ENCODE assay signal across 2 cellular contexts in the genomic region with DNA sequence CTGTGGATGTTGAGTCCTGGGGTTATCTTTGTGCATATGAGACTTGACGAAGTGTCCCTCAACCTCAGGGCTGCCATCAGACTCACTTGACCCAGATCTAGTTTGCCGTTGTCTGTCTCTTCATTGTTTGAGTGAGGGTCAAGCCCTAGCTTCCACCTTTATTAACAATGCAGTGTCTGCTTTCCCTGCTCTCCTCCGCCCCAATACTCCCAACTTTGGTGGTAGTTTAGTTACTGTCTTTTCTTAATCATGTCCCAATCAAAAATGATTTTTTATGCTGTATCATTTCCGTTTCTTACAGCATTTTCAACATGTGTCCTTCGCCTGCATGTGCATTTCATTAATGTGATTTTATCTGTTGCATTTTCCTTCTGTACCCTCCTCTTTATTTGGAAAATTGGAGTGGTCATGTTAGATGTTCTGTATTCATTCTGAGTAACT.
TF ChIP-seq lines count a peak whose summit lies in the region.

No MANE protein-coding gene starts in this region.

TF ChIP-seq in HepG2, 621 proteins besides CTCF, POLR2A, EP300 and RAD21:
- TF ChIP-seq XRCC5 (optimal IDR thresholded peaks at IDR 0.05; ENCODE audit: low read length) (no peak), REXO4 (CRISPR knock-in tag; IDR thresholded peaks at IDR 0.05; ENCODE audit: borderline replicate concordance) (no peak), ZNF747 (CRISPR knock-in tag; IDR thresholded peaks at IDR 0.05; ENCODE audit: borderline replicate concordance) (no peak), DNMT3B (CRISPR knock-in tag; conservative IDR thresholded peaks at IDR 0.05) (no peak), ZBTB1 (CRISPR knock-in tag; IDR thresholded peaks at IDR 0.05; ENCODE audit: borderline replicate concordance) (no peak), ZNF891 (CRISPR knock-in tag; IDR thresholded peaks at IDR 0.05) (no peak), RXRA (CRISPR knock-in tag; IDR thresholded peaks at IDR 0.05) (no peak)
- TF ChIP-seq, protein P1, sequence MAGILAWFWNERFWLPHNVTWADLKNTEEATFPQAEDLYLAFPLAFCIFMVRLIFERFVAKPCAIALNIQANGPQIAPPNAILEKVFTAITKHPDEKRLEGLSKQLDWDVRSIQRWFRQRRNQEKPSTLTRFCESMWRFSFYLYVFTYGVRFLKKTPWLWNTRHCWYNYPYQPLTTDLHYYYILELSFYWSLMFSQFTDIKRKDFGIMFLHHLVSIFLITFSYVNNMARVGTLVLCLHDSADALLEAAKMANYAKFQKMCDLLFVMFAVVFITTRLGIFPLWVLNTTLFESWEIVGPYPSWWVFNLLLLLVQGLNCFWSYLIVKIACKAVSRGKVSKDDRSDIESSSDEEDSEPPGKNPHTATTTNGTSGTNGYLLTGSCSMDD (CRISPR knock-in tag; IDR thresholded peaks at IDR 0.05) = no peak
- TF ChIP-seq, protein P2, sequence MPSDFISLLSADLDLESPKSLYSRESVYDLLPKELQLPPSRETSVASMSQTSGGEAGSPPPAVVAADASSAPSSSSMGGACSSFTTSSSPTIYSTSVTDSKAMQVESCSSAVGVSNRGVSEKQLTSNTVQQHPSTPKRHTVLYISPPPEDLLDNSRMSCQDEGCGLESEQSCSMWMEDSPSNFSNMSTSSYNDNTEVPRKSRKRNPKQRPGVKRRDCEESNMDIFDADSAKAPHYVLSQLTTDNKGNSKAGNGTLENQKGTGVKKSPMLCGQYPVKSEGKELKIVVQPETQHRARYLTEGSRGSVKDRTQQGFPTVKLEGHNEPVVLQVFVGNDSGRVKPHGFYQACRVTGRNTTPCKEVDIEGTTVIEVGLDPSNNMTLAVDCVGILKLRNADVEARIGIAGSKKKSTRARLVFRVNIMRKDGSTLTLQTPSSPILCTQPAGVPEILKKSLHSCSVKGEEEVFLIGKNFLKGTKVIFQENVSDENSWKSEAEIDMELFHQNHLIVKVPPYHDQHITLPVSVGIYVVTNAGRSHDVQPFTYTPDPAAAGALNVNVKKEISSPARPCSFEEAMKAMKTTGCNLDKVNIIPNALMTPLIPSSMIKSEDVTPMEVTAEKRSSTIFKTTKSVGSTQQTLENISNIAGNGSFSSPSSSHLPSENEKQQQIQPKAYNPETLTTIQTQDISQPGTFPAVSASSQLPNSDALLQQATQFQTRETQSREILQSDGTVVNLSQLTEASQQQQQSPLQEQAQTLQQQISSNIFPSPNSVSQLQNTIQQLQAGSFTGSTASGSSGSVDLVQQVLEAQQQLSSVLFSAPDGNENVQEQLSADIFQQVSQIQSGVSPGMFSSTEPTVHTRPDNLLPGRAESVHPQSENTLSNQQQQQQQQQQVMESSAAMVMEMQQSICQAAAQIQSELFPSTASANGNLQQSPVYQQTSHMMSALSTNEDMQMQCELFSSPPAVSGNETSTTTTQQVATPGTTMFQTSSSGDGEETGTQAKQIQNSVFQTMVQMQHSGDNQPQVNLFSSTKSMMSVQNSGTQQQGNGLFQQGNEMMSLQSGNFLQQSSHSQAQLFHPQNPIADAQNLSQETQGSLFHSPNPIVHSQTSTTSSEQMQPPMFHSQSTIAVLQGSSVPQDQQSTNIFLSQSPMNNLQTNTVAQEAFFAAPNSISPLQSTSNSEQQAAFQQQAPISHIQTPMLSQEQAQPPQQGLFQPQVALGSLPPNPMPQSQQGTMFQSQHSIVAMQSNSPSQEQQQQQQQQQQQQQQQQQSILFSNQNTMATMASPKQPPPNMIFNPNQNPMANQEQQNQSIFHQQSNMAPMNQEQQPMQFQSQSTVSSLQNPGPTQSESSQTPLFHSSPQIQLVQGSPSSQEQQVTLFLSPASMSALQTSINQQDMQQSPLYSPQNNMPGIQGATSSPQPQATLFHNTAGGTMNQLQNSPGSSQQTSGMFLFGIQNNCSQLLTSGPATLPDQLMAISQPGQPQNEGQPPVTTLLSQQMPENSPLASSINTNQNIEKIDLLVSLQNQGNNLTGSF (CRISPR knock-in tag; IDR thresholded peaks at IDR 0.05) = no peak

TF ChIP-seq in WTC11, 78 proteins besides CTCF, POLR2A, EP300 and RAD21:
- TF ChIP-seq, protein P3, sequence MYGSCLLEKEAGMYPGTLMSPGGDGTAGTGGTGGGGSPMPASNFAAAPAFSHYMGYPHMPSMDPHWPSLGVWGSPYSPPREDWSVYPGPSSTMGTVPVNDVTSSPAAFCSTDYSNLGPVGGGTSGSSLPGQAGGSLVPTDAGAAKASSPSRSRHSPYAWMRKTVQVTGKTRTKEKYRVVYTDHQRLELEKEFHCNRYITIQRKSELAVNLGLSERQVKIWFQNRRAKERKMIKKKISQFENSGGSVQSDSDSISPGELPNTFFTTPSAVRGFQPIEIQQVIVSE (CRISPR knock-in tag; IDR thresholded peaks at IDR 0.05; ENCODE audit: borderline replicate concordance) = no peak
- TF ChIP-seq ZNF317 (CRISPR knock-in tag; IDR thresholded peaks at IDR 0.05; ENCODE audit: borderline replicate concordance, low read depth) (no peak), ZNF671 (CRISPR knock-in tag; IDR thresholded peaks at IDR 0.05) (no peak), ELF4 (CRISPR knock-in tag; IDR thresholded peaks at IDR 0.05; ENCODE audit: low read depth) (no peak), CREB1 (CRISPR knock-in tag; IDR thresholded peaks at IDR 0.05) (no peak), OVOL2 (CRISPR knock-in tag; IDR thresholded peaks at IDR 0.05; ENCODE audit: borderline replicate concordance) (no peak), RORB (CRISPR knock-in tag; IDR thresholded peaks at IDR 0.05) (no peak), NFATC4 (CRISPR knock-in tag; IDR thresholded peaks at IDR 0.05) (no peak), EMX1 (CRISPR knock-in tag; IDR thresholded peaks at IDR 0.05) (no peak), ZNF121 (CRISPR knock-in tag; IDR thresholded peaks at IDR 0.05) (no peak), ESRRA (CRISPR knock-in tag; IDR thresholded peaks at IDR 0.05; ENCODE audit: borderline replicate concordance) (no peak), ZNF423 (CRISPR knock-in tag; IDR thresholded peaks at IDR 0.05) (no peak)
- TF ChIP-seq, protein P4, sequence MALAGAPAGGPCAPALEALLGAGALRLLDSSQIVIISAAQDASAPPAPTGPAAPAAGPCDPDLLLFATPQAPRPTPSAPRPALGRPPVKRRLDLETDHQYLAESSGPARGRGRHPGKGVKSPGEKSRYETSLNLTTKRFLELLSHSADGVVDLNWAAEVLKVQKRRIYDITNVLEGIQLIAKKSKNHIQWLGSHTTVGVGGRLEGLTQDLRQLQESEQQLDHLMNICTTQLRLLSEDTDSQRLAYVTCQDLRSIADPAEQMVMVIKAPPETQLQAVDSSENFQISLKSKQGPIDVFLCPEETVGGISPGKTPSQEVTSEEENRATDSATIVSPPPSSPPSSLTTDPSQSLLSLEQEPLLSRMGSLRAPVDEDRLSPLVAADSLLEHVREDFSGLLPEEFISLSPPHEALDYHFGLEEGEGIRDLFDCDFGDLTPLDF (CRISPR knock-in tag; IDR thresholded peaks at IDR 0.05) = no peak
